Comparison of ENCODE assay signal across 8 cellular contexts in the genomic region with DNA sequence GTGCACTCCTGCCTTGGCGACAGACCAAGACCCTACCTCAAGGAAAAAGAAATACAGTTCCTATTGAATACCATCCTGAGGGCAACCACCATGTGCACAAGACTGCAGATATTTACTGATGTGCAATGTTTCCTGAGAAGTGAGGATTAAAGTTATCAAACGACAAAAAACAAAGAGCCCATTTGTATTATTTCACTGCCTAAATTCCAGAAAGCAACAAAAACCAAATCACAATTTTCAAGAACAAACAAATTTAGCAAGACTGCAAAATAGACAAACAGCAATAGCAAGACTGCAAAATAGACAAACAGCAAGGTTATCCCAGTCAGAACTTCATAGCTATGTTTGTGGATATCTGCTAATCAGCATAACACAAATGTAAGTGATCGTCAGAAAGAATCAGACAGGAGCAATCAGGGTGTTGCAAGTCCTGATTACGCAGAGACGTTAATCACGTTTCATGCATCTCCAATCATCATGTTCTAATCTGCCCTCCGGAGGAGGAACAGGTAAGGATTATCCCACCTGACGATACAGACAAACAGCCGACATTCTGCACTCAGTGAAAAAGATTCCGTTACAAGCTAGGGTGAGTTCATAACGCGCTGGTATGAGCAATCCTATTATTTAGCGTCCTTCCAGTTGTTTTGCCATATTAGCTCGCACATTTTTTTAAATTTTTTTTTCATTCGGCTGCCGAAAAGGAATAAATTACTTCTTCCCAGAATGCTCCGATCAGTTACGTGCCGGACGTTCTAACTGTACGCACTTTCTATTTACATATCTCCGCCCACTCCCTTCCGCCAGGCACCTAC. TPM values are rescaled to one million over a fixed set of nuclear protein-coding genes. Genes with fewer than 3 reads are reported as not detected.
DNase-seq lines count a peak whose midpoint lies in the region; TF ChIP-seq lines count a peak whose summit lies in the region.

No MANE protein-coding gene starts in this region.

- no peaks in the 10 kb centered on the region for H3K27me3 Mint-ChIP-seq in activated naive CD4-positive, alpha-beta T cell treated with anti-CD3 and anti-CD28 coated beads, Interleukin-2, amount 10 ng/mL, durations not matched to agents 7 days and 5 days

- peaks cover 61% of the 10 kb centered on the region for H3K4me1 Mint-ChIP-seq in activated naive CD4-positive, alpha-beta T cell treated with anti-CD3 and anti-CD28 coated beads, Interleukin-2, amount 10 ng/mL, durations not matched to agents 7 days and 5 days

- POLR2A ChIA-PET in HEK293 (lab: Yijun Ruan, JAX): interaction anchor here (0.5 to 3.4 kb wide), 34 partner anchors 9 to 769 kb away, joined by 3 to 68 read pairs (median 6); partner anchors contain the start of genes AURKB, BORCS6, CTC1 and HES7

- H2AK5ac ChIP-seq in neuronal stem cell (ENCODE audit: low read depth, low read length): no peak overlapping the region

- H3K27me3 ChIP-seq in GM06990 (replicated peaks; ENCODE audit: control insufficient read depth, insufficient read depth, low read length) (no peaks in the 10 kb centered on the region), MM.1S (replicated peaks; ENCODE audit: insufficient read depth, low read length) (no peaks in the 10 kb centered on the region), neuronal stem cell (ENCODE audit: control insufficient read depth in 3 of 3, insufficient read depth in 3 of 3, low read depth in 1 of 3, low read length in 3 of 3) (no peaks in the 10 kb centered on the region), uterus (no peaks in the 10 kb centered on the region)

- no peak overlapping the region for H2BK15ac ChIP-seq in neuronal stem cell (ENCODE audit: low read length)

- intact Hi-C loops in uterus (cut with DNase I; ENCODE audit: low total_unique reads): no loop called here

- H3K23ac ChIP-seq in neuronal stem cell (ENCODE audit: low read depth, low read length, poor library complexity): peak overlapping the region; percentile 92

- H4K8ac ChIP-seq in neuronal stem cell (ENCODE audit: low read depth, low read length): no peak overlapping the region

- H4K91ac ChIP-seq in neuronal stem cell (ENCODE audit: low read depth, low read length, poor library complexity): no peak overlapping the region

- peaks cover 5% of the 10 kb centered on the region for H3K36me3 Mint-ChIP-seq in activated naive CD4-positive, alpha-beta T cell treated with anti-CD3 and anti-CD28 coated beads, Interleukin-2, amount 10 ng/mL, durations not matched to agents 7 days and 5 days

- H3K9me2 ChIP-seq in MM.1S (replicated peaks; ENCODE audit: insufficient read depth, low read length): no peaks in the 10 kb centered on the region

- H3K4me3 Mint-ChIP-seq in activated naive CD4-positive, alpha-beta T cell treated with anti-CD3 and anti-CD28 coated beads, Interleukin-2, amount 10 ng/mL, durations not matched to agents 7 days and 5 days: peak overlapping the region; percentile 78

- TF ChIP-seq CTCF in GM06990 (IDR thresholded peaks at IDR 0.05; ENCODE audit: insufficient read depth, low read length, poor library complexity, severe bottlenecking) (no peak), HEK293 (tag by site-specific recombination; IDR thresholded peaks at IDR 0.05) (no peak), MM.1S (IDR thresholded peaks at IDR 0.05; ENCODE audit: low read length) (no peak), uterus (IDR thresholded peaks at IDR 0.05) (peak in 2 of 4 experiments; percentile 7 to 10)

- WGBS in neuronal stem cell (ENCODE audit: extremely low coverage in 2 of 2, insufficient read length in 2 of 2, insufficient replicate concordance in 1 of 2), 2 donors: no CpG with 5 or more reads among the region's 23 CpGs

- H3K79me2 ChIP-seq in MM.1S (ENCODE audit: low read length): no peaks in the 10 kb centered on the region; the same call in 1 of the 2 replicates

- peak overlapping the region; percentile 100 for H3K27ac Mint-ChIP-seq in activated naive CD4-positive, alpha-beta T cell treated with anti-CD3 and anti-CD28 coated beads, Interleukin-2, amount 10 ng/mL, durations not matched to agents 7 days and 5 days

- no peak overlapping the region for H2BK120ac ChIP-seq in neuronal stem cell (ENCODE audit: low read depth, low read length)

- no peak overlapping the region for H3K18ac ChIP-seq in neuronal stem cell (ENCODE audit: low read length)

- no peaks in the 10 kb centered on the region for H3K9me3 Mint-ChIP-seq in activated naive CD4-positive, alpha-beta T cell treated with anti-CD3 and anti-CD28 coated beads, Interleukin-2, amount 10 ng/mL, durations not matched to agents 7 days and 5 days

- H3K9ac ChIP-seq in MM.1S (ENCODE audit: low read length) (peak overlapping the region; percentile 84), neuronal stem cell (ENCODE audit: low read depth, low read length, poor library complexity) (no peak overlapping the region)

- H3K79me1 ChIP-seq in neuronal stem cell (ENCODE audit: low read depth, low read length): peaks cover 2% of the 10 kb centered on the region

- CTCF ChIA-PET in HEK293 (lab: Yijun Ruan, JAX): interaction anchor here (0.7 to 1.9 kb wide), 8 partner anchors 10 to 128 kb away, joined by 3 to 10 read pairs (median 4); partner anchors contain the start of gene ALOXE3
- CTCF ChIA-PET in activated naive CD4-positive, alpha-beta T cell treated with anti-CD3 and anti-CD28 coated beads, Interleukin-2, amount 10 ng/mL, durations not matched to agents 7 days and 5 days (lab: Charles Lee): interaction anchor here (0.6 to 1.6 kb wide), 4 partner anchors 14 to 54 kb away, joined by 3 to 4 read pairs (median 3); no protein-coding TSS in a partner anchor

- H3K4ac ChIP-seq in neuronal stem cell (ENCODE audit: low read length): no peak overlapping the region

- DNase-seq in GM06990 (ENCODE audit: extremely low read depth, insufficient read length) (peak; percentile 86), MM.1S (peak; percentile 97), foreskin melanocyte (peak; percentile 95), neuronal stem cell (ENCODE audit: low spot score) (peak; percentile 77), uterus (peak; percentile 71 to 89)
- peak; percentile 88 for DNase-seq in activated naive CD4-positive, alpha-beta T cell treated with anti-CD3 and anti-CD28 coated beads, Interleukin-2, amount 10 ng/mL, durations not matched to agents 7 days and 5 days

- H2BK12ac ChIP-seq in neuronal stem cell (ENCODE audit: low read length): no peak overlapping the region

- peak overlapping the region; percentile 82; the same call in 1 of the 2 replicates for H3K4me2 ChIP-seq in MM.1S (ENCODE audit: low read depth, low read length)
- H3K4me2 ChIP-seq in neuronal stem cell (ENCODE audit: insufficient read depth, low read length, poor library complexity, severe bottlenecking): no peak overlapping the region

- peak overlapping the region; percentile 59 for H3K4me3 ChIP-seq in GM06990 (replicated peaks; ENCODE audit: low read depth, low read length)
- peak overlapping the region; percentile 53 for H3K4me3 ChIP-seq in HEK293 (ENCODE audit: low read depth, low read length)
- peak overlapping the region; percentile 54 for H3K4me3 ChIP-seq in MM.1S (ENCODE audit: low read length)
- H3K4me3 ChIP-seq in neuronal stem cell (ENCODE audit: low read length in 2 of 2): peak overlapping the region; percentile 50 to 67
- peak overlapping the region; percentile 20 to 34 for H3K4me3 ChIP-seq in uterus

- H3K27ac ChIP-seq in HEK293 (ENCODE audit: extremely low read depth, low read depth, low read length): peak overlapping the region; percentile 89
- peak overlapping the region; percentile 90 for H3K27ac ChIP-seq in MM.1S (ENCODE audit: low read length)
- peak overlapping the region; percentile 68 for H3K27ac ChIP-seq in neuronal stem cell (replicated peaks; ENCODE audit: low read length)
- H3K27ac ChIP-seq in uterus: peak overlapping the region; percentile 88 to 96

- H2AFZ ChIP-seq in MM.1S (ENCODE audit: low read length) (peak overlapping the region; percentile 68), neuronal stem cell (ENCODE audit: low read length) (peak overlapping the region; percentile 43)

- H3K9me3 ChIP-seq in HEK293 (ENCODE audit: control insufficient read depth, insufficient read depth, low read depth, low read length) (no peaks in the 10 kb centered on the region), MM.1S (replicated peaks; ENCODE audit: insufficient read depth, low read length) (no peaks in the 10 kb centered on the region), neuronal stem cell (replicated peaks in 1 of 2; ENCODE audit: control insufficient read depth in 2 of 2, insufficient read depth in 1 of 2, low read depth in 1 of 2, low read length in 2 of 2) (no peaks in the 10 kb centered on the region), uterus (no peaks in the 10 kb centered on the region)

- H4K20me1 ChIP-seq in MM.1S (ENCODE audit: insufficient read depth, low read length): no peaks in the 10 kb centered on the region

- no peak overlapping the region for H2BK5ac ChIP-seq in neuronal stem cell (ENCODE audit: low read length)

- TF ChIP-seq POLR2A in Raji (IDR thresholded peaks at IDR 0.05; ENCODE audit: insufficient read depth, low read depth, low read length): peak; percentile 100
- TF ChIP-seq POLR2A in uterus (IDR thresholded peaks at IDR 0.05): peak; percentile 97 to 99

- H3K36me3 ChIP-seq in GM06990 (ENCODE audit: control insufficient read depth, insufficient read depth, low read length) (no peaks in the 10 kb centered on the region), HEK293 (ENCODE audit: control insufficient read depth in 2 of 2, insufficient read depth in 1 of 2, low read length in 2 of 2) (no peaks in the 10 kb centered on the region), MM.1S (replicated peaks; ENCODE audit: insufficient read depth, low read length) (no peaks in the 10 kb centered on the region), neuronal stem cell (replicated peaks in 1 of 2; ENCODE audit: control insufficient read depth in 2 of 2, insufficient read depth in 2 of 2, low read length in 2 of 2) (no peaks in the 10 kb centered on the region), uterus (no peaks in the 10 kb centered on the region)

- peaks cover 23% of the 10 kb centered on the region for H3F3A ChIP-seq in MM.1S (ENCODE audit: insufficient read depth, low read length)

- no peak overlapping the region for H3K14ac ChIP-seq in neuronal stem cell (ENCODE audit: low read length)

- H3K4me1 ChIP-seq in HEK293 (ENCODE audit: control insufficient read depth, insufficient read depth, low read length): peaks cover 10% of the 10 kb centered on the region
- peaks cover 17% of the 10 kb centered on the region; the same call in 1 of the 2 replicates for H3K4me1 ChIP-seq in MM.1S (ENCODE audit: low read length)
- peaks cover 18 to 20% of the 10 kb centered on the region in 2 donors for H3K4me1 ChIP-seq in neuronal stem cell (ENCODE audit: control insufficient read depth in 2 of 2, insufficient read depth in 1 of 2, low read depth in 1 of 2, low read length in 2 of 2)
- peaks cover 0 to 11% of the 10 kb centered on the region in 2 donors for H3K4me1 ChIP-seq in uterus

RNA-seq across cellular contexts. Expression of gene TMEM107, which starts 2.9 kb away (rescaled TPM):
- polyA plus RNA-seq in neuronal stem cell (2013, experiment 1 of 2): 14.8 TPM
- 15.2 TPM for polyA plus RNA-seq in neuronal stem cell (2013, experiment 2 of 2)
- total RNA-seq in uterus: 10 to 100 TPM in 3 of 4 donors, under 1 TPM in 1; 0.77 to 42.6 (median 25.1) TPM

RNA-seq across cellular contexts. Expression of gene VAMP2, which starts 10.5 kb away (rescaled TPM):
- 47.3 TPM for polyA plus RNA-seq in neuronal stem cell (2013, experiment 1 of 2)
- polyA plus RNA-seq in neuronal stem cell (2013, experiment 2 of 2): 45.3 TPM
- total RNA-seq in uterus: 100 to 1,000 TPM in 1 of 4 donors, 10 to 100 TPM in 2, 1 to 10 TPM in 1; 6.7 to 150 (median 14.1) TPM

RNA-seq across cellular contexts. Expression of gene BORCS6, which starts 16.7 kb away (rescaled TPM):
- 1.8 TPM for polyA plus RNA-seq in neuronal stem cell (2013, experiment 1 of 2)
- polyA plus RNA-seq in neuronal stem cell (2013, experiment 2 of 2): 1.7 TPM
- total RNA-seq in uterus: 1 to 10 TPM in 3 of 4 donors, under 1 TPM in 1; under 0.01 to 9.0 (median 6.1) TPM

RNA-seq across cellular contexts. Expression of gene PER1, which starts 21.1 kb away (rescaled TPM):
- 17.0 TPM for polyA plus RNA-seq in neuronal stem cell (2013, experiment 1 of 2)
- 18.7 TPM for polyA plus RNA-seq in neuronal stem cell (2013, experiment 2 of 2)
- total RNA-seq in uterus: 100 to 1,000 TPM in 3 of 4 donors, 10 to 100 TPM in 1; 20.0 to 396 (median 163) TPM

RNA-seq across cellular contexts. Expression of gene AURKB, which starts 37.1 kb away (rescaled TPM):
- polyA plus RNA-seq in neuronal stem cell (2013, experiment 1 of 2): 213 TPM
- 209 TPM for polyA plus RNA-seq in neuronal stem cell (2013, experiment 2 of 2)
- total RNA-seq in uterus: 10 to 100 TPM in 1 of 4 donors, not detected in 3; 12.8 TPM

Comparison
In these comparisons a context has a peak if more than half of its experiments do, and no peak if none do; other contexts are left out.
1. Peak in every context shown above with its lines: DNase-seq, H3K4me3 ChIP-seq and H3K27ac ChIP-seq.